Comparison of ENCODE assay signal across 10 cellular contexts in the genomic region with DNA sequence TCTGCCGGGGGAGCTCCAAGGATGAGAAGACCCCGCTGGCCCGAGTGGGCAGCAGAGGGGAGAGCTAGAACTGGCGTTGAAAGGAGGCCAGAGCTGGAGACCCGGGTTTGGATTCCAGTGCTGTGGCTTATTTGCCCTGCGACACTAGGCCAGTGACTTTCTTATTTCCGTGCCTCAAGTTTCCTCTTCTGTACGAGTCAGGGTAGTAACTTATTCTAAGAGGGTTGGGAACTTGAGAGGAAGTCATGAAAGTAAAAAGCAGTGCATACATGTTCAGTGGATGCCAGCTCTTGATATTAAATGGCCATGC. TPM values are rescaled to one million over a fixed set of nuclear protein-coding genes. Genes with fewer than 3 reads are reported as not detected.
DNase-seq lines count a peak whose midpoint lies in the region; ATAC-seq and TF ChIP-seq lines count a peak whose summit lies in the region.
"Had no signal": no experiment of that assay in that cellular context is flagged by ENCODE, and none has a peak within 500 bp of the region (broad histone marks: within the 10 kb centered on the region; RNA-seq: fewer than 3 reads in every experiment).

No MANE protein-coding gene starts in this region.

- peaks cover 27% of the 10 kb centered on the region for H3K36me3 ChIP-seq in CD4-positive, CD25-positive, alpha-beta regulatory T cell (ENCODE audit: control insufficient read depth, insufficient read depth, low read length)
- no peaks in the 10 kb centered on the region for H3K36me3 ChIP-seq in testis (ENCODE audit: low read depth, missing control alignments)

- peak overlapping the region; percentile 95 to 100 (median 100) for H3K4me3 Mint-ChIP-seq in CD4-positive, CD25-positive, alpha-beta regulatory T cell
- H3K4me3 Mint-ChIP-seq in IgD-negative memory B cell, result peak overlapping the region; percentile 96 to 100 (median 98)

- H3K4me1 Mint-ChIP-seq in CD4-positive, CD25-positive, alpha-beta regulatory T cell, result peaks cover 9 to 49% (median 28%) of the 10 kb centered on the region in 4 donors
- H3K4me1 Mint-ChIP-seq in IgD-negative memory B cell, result peaks cover 19 to 25% (median 23%) of the 10 kb centered on the region in 3 donors

- peak overlapping the region; percentile 97 to 99 (median 99) for H3K27ac Mint-ChIP-seq in CD4-positive, CD25-positive, alpha-beta regulatory T cell
- H3K27ac Mint-ChIP-seq in IgD-negative memory B cell, result peak overlapping the region in 2 of 3 donors; percentile 71 to 96
- peak overlapping the region; percentile 97 to 99 for H3K27ac Mint-ChIP-seq in activated naive CD4-positive, alpha-beta T cell treated with anti-CD3 and anti-CD28 coated beads, Interleukin-2, amount 50 U/mL, for 72 hours

- peaks cover 33% of the 10 kb centered on the region for H3K4me1 ChIP-seq in CD4-positive, CD25-positive, alpha-beta regulatory T cell (ENCODE audit: control insufficient read depth, insufficient read depth, low read length, poor library complexity, severe bottlenecking)
- H3K4me1 ChIP-seq in testis, result peaks cover 6% of the 10 kb centered on the region

- 0 to 1% methylated on average over 8 of the region's 8 CpGs for WGBS in testis, 2 donors

- peaks cover 15% of the 10 kb centered on the region for H3K36me3 Mint-ChIP-seq in CD4-positive, CD25-positive, alpha-beta regulatory T cell
- H3K36me3 Mint-ChIP-seq in IgD-negative memory B cell, result no peaks in the 10 kb centered on the region
- H3K36me3 Mint-ChIP-seq in activated naive CD4-positive, alpha-beta T cell treated with anti-CD3 and anti-CD28 coated beads, Interleukin-2, amount 50 U/mL, for 72 hours, result peaks cover 6 to 12% of the 10 kb centered on the region in 2 donors

- peak in 1 of 3 donors; percentile 59 for DNase-seq in CD4-positive, CD25-positive, alpha-beta regulatory T cell
- peak in 1 of 2 donors; percentile 42 for DNase-seq in activated naive CD4-positive, alpha-beta T cell treated with anti-CD3 and anti-CD28 coated beads, Interleukin-2, amount 50 U/mL, for 72 hours (ENCODE audit: low spot score in 2 of 2)
- DNase-seq in iPS-NIHi11 (ENCODE audit: low spot score), result peak; percentile 68
- no peak for DNase-seq in testis
- no peak for DNase-seq in middle frontal gyrus (ENCODE audit: extremely low spot score, low spot score)

- TF ChIP-seq POLR2A in testis (IDR thresholded peaks at IDR 0.05), result no peak

- peak overlapping the region; percentile 88 for H3K4me3 ChIP-seq in CD4-positive, CD25-positive, alpha-beta regulatory T cell (ENCODE audit: low read depth, low read length)
- H3K4me3 ChIP-seq in testis, result peak overlapping the region; percentile 82 to 92

- H3K27me3 ChIP-seq in CD4-positive, CD25-positive, alpha-beta regulatory T cell (ENCODE audit: control insufficient read depth, insufficient read depth, low read length), result no peaks in the 10 kb centered on the region
- H3K27me3 ChIP-seq in testis, result no peaks in the 10 kb centered on the region

- no peaks in the 10 kb centered on the region for H3K9me3 Mint-ChIP-seq in CD4-positive, CD25-positive, alpha-beta regulatory T cell
- no peaks in the 10 kb centered on the region for H3K9me3 Mint-ChIP-seq in IgD-negative memory B cell
- no peaks in the 10 kb centered on the region for H3K9me3 Mint-ChIP-seq in activated naive CD4-positive, alpha-beta T cell treated with anti-CD3 and anti-CD28 coated beads, Interleukin-2, amount 50 U/mL, for 72 hours

- H3K9me3 ChIP-seq in CD4-positive, CD25-positive, alpha-beta regulatory T cell (ENCODE audit: control insufficient read depth in 2 of 2, low read length in 2 of 2), result no peaks in the 10 kb centered on the region
- no peaks in the 10 kb centered on the region for H3K9me3 ChIP-seq in testis

- TF ChIP-seq CTCF in testis (IDR thresholded peaks at IDR 0.05), result no peak

- H3K27ac ChIP-seq in CD4-positive, CD25-positive, alpha-beta regulatory T cell (ENCODE audit: insufficient read depth, low read length, poor library complexity, severe bottlenecking), result peak overlapping the region; percentile 80
- H3K27ac ChIP-seq in testis, result peak overlapping the region; percentile 46 to 75

- H3K27me3 Mint-ChIP-seq in CD4-positive, CD25-positive, alpha-beta regulatory T cell, result peaks cover 6% of the 10 kb centered on the region
- H3K27me3 Mint-ChIP-seq in IgD-negative memory B cell, result no peaks in the 10 kb centered on the region

- intact Hi-C loops in testis (cut with DNase I; ENCODE audit: low total_unique reads), result loop anchor here (10.0 kb wide), 1 partner anchor 71 kb away; a partner anchor contains a TSS

- ATAC-seq in CD4-positive, CD25-positive, alpha-beta regulatory T cell (ENCODE audit: low read depth in 2 of 2), result no peak
- peak in 1 of 2 donors; percentile 31 for ATAC-seq in activated naive CD4-positive, alpha-beta T cell treated with anti-CD3 and anti-CD28 coated beads, Interleukin-2, amount 50 U/mL, for 72 hours
- ATAC-seq in HG02870 (IDR thresholded peaks at IDR 0.05; ENCODE audit: unreplicated experiment) (no peak), GM19395 (IDR thresholded peaks at IDR 0.05; ENCODE audit: unreplicated experiment) (no peak)

RNA-seq across cellular contexts. Expression of a gene that starts 0.7 kb away (rescaled TPM):
- 49.4 TPM for total RNA-seq in CD4-positive, CD25-positive, alpha-beta regulatory T cell
- 100 to 1,000 TPM; 153 to 168 (median 157) TPM for polyA plus RNA-seq in CD4-positive, CD25-positive, alpha-beta regulatory T cell
- polyA plus RNA-seq in IgD-negative memory B cell (123 TPM), testis (ENCODE audit: insufficient read depth, low read depth, low replicate concordance) (71.2 TPM)
- 10 to 100 TPM; 49.9 to 53.2 TPM for total RNA-seq in activated naive CD4-positive, alpha-beta T cell treated with anti-CD3 and anti-CD28 coated beads, Interleukin-2, amount 50 U/mL, for 72 hours
- total RNA-seq in testis, result 10 to 100 TPM; 62.0 to 87.0 TPM

RNA-seq across cellular contexts. Expression of a gene that starts 11.8 kb away (rescaled TPM):
- 108 TPM for total RNA-seq in CD4-positive, CD25-positive, alpha-beta regulatory T cell
- 100 to 1,000 TPM; 153 to 161 (median 159) TPM for polyA plus RNA-seq in CD4-positive, CD25-positive, alpha-beta regulatory T cell
- polyA plus RNA-seq in IgD-negative memory B cell, result 130 TPM
- total RNA-seq in activated naive CD4-positive, alpha-beta T cell treated with anti-CD3 and anti-CD28 coated beads, Interleukin-2, amount 50 U/mL, for 72 hours, result 100 to 1,000 TPM; 105 to 139 TPM
- total RNA-seq in testis, result 100 to 1,000 TPM; 134 to 145 TPM
- 172 TPM for polyA plus RNA-seq in testis (ENCODE audit: insufficient read depth, low read depth, low replicate concordance)

RNA-seq across cellular contexts. Expression of a gene that starts 12.6 kb away (rescaled TPM):
- not detected for total RNA-seq in CD4-positive, CD25-positive, alpha-beta regulatory T cell
- not detected for polyA plus RNA-seq in CD4-positive, CD25-positive, alpha-beta regulatory T cell
- polyA plus RNA-seq in IgD-negative memory B cell (not detected), testis (ENCODE audit: insufficient read depth, low read depth, low replicate concordance) (1.2 TPM)
- 1 to 10 TPM in 1 of 2 donors, not detected in 1; 1.0 TPM for total RNA-seq in activated naive CD4-positive, alpha-beta T cell treated with anti-CD3 and anti-CD28 coated beads, Interleukin-2, amount 50 U/mL, for 72 hours
- total RNA-seq in testis, result not detected
- total RNA-seq: HT1080, lung microvascular endothelial cell had no signal

RNA-seq across cellular contexts. Expression of a gene that starts 42.4 kb away (rescaled TPM):
- 45.5 TPM for total RNA-seq in CD4-positive, CD25-positive, alpha-beta regulatory T cell
- 10 to 100 TPM in 3 of 4 donors, 1 to 10 TPM in 1; 8.8 to 17.0 (median 12.4) TPM for polyA plus RNA-seq in CD4-positive, CD25-positive, alpha-beta regulatory T cell
- polyA plus RNA-seq in IgD-negative memory B cell, result 122 TPM
- total RNA-seq in activated naive CD4-positive, alpha-beta T cell treated with anti-CD3 and anti-CD28 coated beads, Interleukin-2, amount 50 U/mL, for 72 hours, result 10 to 100 TPM; 23.9 to 49.8 TPM
- total RNA-seq in testis, result under 1 TPM; 0.55 to 0.68 TPM
- polyA plus RNA-seq in testis (ENCODE audit: insufficient read depth, low read depth, low replicate concordance), result 1.6 TPM
- total RNA-seq: HT1080, lung microvascular endothelial cell had no signal
